Comparison of ENCODE assay signal across 2 cellular contexts in genomic region chr1:239184581-239185244, GRCh38.
TF ChIP-seq lines count a peak whose summit lies in the region.

No MANE protein-coding gene starts in this region.

TF ChIP-seq in liver, 16 proteins besides CTCF, POLR2A, EP300 and RAD21 (continued from another document):
- TF ChIP-seq REST (IDR thresholded peaks at IDR 0.05) (no peak), JUND (IDR thresholded peaks at IDR 0.05) (no peak), NR2F2 (IDR thresholded peaks at IDR 0.05) (no peak), FOXA1 (IDR thresholded peaks at IDR 0.05) (no peak)
- TF ChIP-seq, protein P1, sequence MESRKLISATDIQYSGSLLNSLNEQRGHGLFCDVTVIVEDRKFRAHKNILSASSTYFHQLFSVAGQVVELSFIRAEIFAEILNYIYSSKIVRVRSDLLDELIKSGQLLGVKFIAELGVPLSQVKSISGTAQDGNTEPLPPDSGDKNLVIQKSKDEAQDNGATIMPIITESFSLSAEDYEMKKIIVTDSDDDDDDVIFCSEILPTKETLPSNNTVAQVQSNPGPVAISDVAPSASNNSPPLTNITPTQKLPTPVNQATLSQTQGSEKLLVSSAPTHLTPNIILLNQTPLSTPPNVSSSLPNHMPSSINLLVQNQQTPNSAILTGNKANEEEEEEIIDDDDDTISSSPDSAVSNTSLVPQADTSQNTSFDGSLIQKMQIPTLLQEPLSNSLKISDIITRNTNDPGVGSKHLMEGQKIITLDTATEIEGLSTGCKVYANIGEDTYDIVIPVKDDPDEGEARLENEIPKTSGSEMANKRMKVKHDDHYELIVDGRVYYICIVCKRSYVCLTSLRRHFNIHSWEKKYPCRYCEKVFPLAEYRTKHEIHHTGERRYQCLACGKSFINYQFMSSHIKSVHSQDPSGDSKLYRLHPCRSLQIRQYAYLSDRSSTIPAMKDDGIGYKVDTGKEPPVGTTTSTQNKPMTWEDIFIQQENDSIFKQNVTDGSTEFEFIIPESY (IDR thresholded peaks at IDR 0.05): no peak

TF ChIP-seq in HepG2, 621 proteins besides CTCF, POLR2A, EP300 and RAD21 (continued from another document):
- TF ChIP-seq, protein P2, sequence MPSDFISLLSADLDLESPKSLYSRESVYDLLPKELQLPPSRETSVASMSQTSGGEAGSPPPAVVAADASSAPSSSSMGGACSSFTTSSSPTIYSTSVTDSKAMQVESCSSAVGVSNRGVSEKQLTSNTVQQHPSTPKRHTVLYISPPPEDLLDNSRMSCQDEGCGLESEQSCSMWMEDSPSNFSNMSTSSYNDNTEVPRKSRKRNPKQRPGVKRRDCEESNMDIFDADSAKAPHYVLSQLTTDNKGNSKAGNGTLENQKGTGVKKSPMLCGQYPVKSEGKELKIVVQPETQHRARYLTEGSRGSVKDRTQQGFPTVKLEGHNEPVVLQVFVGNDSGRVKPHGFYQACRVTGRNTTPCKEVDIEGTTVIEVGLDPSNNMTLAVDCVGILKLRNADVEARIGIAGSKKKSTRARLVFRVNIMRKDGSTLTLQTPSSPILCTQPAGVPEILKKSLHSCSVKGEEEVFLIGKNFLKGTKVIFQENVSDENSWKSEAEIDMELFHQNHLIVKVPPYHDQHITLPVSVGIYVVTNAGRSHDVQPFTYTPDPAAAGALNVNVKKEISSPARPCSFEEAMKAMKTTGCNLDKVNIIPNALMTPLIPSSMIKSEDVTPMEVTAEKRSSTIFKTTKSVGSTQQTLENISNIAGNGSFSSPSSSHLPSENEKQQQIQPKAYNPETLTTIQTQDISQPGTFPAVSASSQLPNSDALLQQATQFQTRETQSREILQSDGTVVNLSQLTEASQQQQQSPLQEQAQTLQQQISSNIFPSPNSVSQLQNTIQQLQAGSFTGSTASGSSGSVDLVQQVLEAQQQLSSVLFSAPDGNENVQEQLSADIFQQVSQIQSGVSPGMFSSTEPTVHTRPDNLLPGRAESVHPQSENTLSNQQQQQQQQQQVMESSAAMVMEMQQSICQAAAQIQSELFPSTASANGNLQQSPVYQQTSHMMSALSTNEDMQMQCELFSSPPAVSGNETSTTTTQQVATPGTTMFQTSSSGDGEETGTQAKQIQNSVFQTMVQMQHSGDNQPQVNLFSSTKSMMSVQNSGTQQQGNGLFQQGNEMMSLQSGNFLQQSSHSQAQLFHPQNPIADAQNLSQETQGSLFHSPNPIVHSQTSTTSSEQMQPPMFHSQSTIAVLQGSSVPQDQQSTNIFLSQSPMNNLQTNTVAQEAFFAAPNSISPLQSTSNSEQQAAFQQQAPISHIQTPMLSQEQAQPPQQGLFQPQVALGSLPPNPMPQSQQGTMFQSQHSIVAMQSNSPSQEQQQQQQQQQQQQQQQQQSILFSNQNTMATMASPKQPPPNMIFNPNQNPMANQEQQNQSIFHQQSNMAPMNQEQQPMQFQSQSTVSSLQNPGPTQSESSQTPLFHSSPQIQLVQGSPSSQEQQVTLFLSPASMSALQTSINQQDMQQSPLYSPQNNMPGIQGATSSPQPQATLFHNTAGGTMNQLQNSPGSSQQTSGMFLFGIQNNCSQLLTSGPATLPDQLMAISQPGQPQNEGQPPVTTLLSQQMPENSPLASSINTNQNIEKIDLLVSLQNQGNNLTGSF (CRISPR knock-in tag; IDR thresholded peaks at IDR 0.05): no peak
- TF ChIP-seq MEIS2 (CRISPR knock-in tag; IDR thresholded peaks at IDR 0.05) (no peak), SETDB1 (CRISPR knock-in tag; IDR thresholded peaks at IDR 0.05; ENCODE audit: borderline replicate concordance) (no peak)
